21 cellular contexts compared by ENCODE assay signal in the genomic region with DNA sequence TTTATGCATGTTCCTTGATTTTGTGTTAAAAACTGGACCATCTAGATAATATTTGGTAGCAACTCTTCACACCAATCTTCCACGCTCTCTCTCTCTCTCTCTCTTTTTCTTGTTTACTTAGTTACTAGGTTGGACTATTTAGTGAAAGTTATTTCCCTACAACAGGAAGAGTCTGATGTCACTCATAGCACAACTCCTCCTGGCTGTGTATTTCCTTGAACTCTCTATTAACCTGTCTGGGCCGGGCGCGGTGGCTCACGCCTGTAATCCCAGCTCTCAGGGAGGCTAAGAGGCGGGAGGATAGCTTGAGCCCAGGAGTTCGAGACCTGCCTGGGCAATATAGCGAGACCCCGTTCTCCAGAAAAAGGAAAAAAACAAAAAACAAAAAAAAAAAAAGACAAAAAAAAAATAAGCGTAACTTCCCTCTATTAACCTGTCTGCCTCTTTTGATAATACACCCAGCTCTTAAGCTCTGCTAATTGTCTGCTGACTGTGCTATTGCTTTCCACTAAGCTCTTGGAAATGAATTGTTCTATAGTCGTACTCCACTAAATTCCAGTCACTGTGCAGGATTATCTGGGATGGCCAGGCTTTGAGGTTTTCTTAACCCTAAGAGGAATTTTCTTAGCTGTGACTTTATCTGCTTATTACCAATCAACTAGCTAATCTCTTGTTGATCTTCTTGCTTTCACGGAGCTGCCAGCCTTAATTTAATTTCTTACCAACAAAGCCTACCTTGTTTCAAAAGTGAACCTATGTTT. TPM values are rescaled to one million over a fixed set of nuclear protein-coding genes. Genes with fewer than 3 reads are reported as not detected.
DNase-seq lines count a peak whose midpoint lies in the region; FAIRE-seq and TF ChIP-seq lines count a peak whose summit lies in the region.
"Had no signal": no experiment of that assay in that cellular context is flagged by ENCODE, and none has a peak within 500 bp of the region (broad histone marks: within the 10 kb centered on the region; RNA-seq: fewer than 3 reads in every experiment).

No MANE protein-coding gene starts in this region.

- no peak overlapping the region for H3K18ac ChIP-seq in neuronal stem cell (ENCODE audit: low read length)

- H2BK120ac ChIP-seq in neuronal stem cell (ENCODE audit: low read depth, low read length), result no peak overlapping the region

- H3K36me3 ChIP-seq in HUES6 (ENCODE audit: control insufficient read depth, insufficient read depth, low read length) (no peaks in the 10 kb centered on the region), WERI-Rb-1 (no peaks in the 10 kb centered on the region), neuronal stem cell (replicated peaks in 1 of 2; ENCODE audit: control insufficient read depth in 2 of 2, insufficient read depth in 2 of 2, low read length in 2 of 2) (no peaks in the 10 kb centered on the region)
- H3K36me3 ChIP-seq: BE2C had no signal

- H3K27ac ChIP-seq in HUES6 (ENCODE audit: low read depth, low read length) (peak overlapping the region; percentile 62; the same call in 1 of the 2 replicates), WERI-Rb-1 (no peak overlapping the region), neuronal stem cell (replicated peaks; ENCODE audit: low read length) (no peak overlapping the region)
- H3K27ac ChIP-seq: A549, C4-2B had no signal

- H3K27me3 ChIP-seq in HUES6 (ENCODE audit: control insufficient read depth, insufficient read depth, low read length) (no peaks in the 10 kb centered on the region), WERI-Rb-1 (ENCODE audit: insufficient read depth, low read depth, severe bottlenecking) (no peaks in the 10 kb centered on the region), neuronal stem cell (ENCODE audit: control insufficient read depth in 3 of 3, insufficient read depth in 3 of 3, low read depth in 1 of 3, low read length in 3 of 3) (no peaks in the 10 kb centered on the region)
- H3K27me3 ChIP-seq: BE2C had no signal

- no peak overlapping the region for H2AFZ ChIP-seq in neuronal stem cell (ENCODE audit: low read length)

- no peak overlapping the region for H4K8ac ChIP-seq in neuronal stem cell (ENCODE audit: low read depth, low read length)

- no peak overlapping the region for H2AK5ac ChIP-seq in neuronal stem cell (ENCODE audit: low read depth, low read length)

- H3K9me3 ChIP-seq in HUES6 (ENCODE audit: control insufficient read depth, insufficient read depth, low read depth, low read length), result no peaks in the 10 kb centered on the region
- H3K9me3 ChIP-seq in WERI-Rb-1 (ENCODE audit: severe bottlenecking), result no peaks in the 10 kb centered on the region
- no peaks in the 10 kb centered on the region for H3K9me3 ChIP-seq in neuronal stem cell (replicated peaks in 1 of 2; ENCODE audit: control insufficient read depth in 2 of 2, insufficient read depth in 1 of 2, low read depth in 1 of 2, low read length in 2 of 2)
- H3K9me3 ChIP-seq: A549, BE2C, Caco-2 had no signal

- TF ChIP-seq CTCF in D721Med (IDR thresholded peaks at IDR 0.05; ENCODE audit: insufficient read depth, missing control alignments) (no peak), WERI-Rb-1 (IDR thresholded peaks at IDR 0.05; ENCODE audit: low read depth, low read length) (no peak)

- H3K4me1 ChIP-seq in HUES6 (ENCODE audit: control insufficient read depth, insufficient read depth, low read length) (no peaks in the 10 kb centered on the region), neuronal stem cell (ENCODE audit: control insufficient read depth in 2 of 2, insufficient read depth in 1 of 2, low read depth in 1 of 2, low read length in 2 of 2) (no peaks in the 10 kb centered on the region)
- H3K4me1 ChIP-seq: A549, BE2C, Caco-2 had no signal

- H3K4me3 ChIP-seq in HUES6 (ENCODE audit: low read depth, low read length), result no peak overlapping the region
- no peak overlapping the region for H3K4me3 ChIP-seq in WERI-Rb-1 (ENCODE audit: low read depth, low read length)
- H3K4me3 ChIP-seq in neuronal stem cell (ENCODE audit: low read length in 2 of 2), result no peak overlapping the region
- H3K4me3 ChIP-seq: A549 had no signal

- H3K9ac ChIP-seq in HUES6 (ENCODE audit: low read length) (no peak overlapping the region), neuronal stem cell (ENCODE audit: low read depth, low read length, poor library complexity) (no peak overlapping the region)

- WGBS in neuronal stem cell (ENCODE audit: extremely low coverage in 2 of 2, insufficient read length in 2 of 2, insufficient replicate concordance in 1 of 2), 2 donors, result no CpG with 5 or more reads among the region's 12 CpGs

- H3K23ac ChIP-seq in neuronal stem cell (ENCODE audit: low read depth, low read length, poor library complexity), result no peak overlapping the region

- H3K4me2 ChIP-seq in neuronal stem cell (ENCODE audit: insufficient read depth, low read length, poor library complexity, severe bottlenecking), result no peak overlapping the region
- H3K4me2 ChIP-seq: A549 had no signal

- no peak overlapping the region for H3K4ac ChIP-seq in neuronal stem cell (ENCODE audit: low read length)

- DNase-seq in D721Med (ENCODE audit: insufficient read length, low spot score) (peak; percentile 50), WERI-Rb-1 (peak; percentile 38), neuronal stem cell (ENCODE audit: low spot score) (peak; percentile 5), cortex of kidney (lab: John Stamatoyannopoulos, UW) (no peak), NCI-H1694 (lab: John Stamatoyannopoulos, UW) (no peak)
- no peak for DNase-seq in stimulated activated CD4-positive, alpha-beta T cell treated with anti-CD3 and anti-CD28 coated beads, Interleukin-4, amount 100 ng/mL, for 24 hours
- DNase-seq: BE2C; Caco-2; CD8-positive, alpha-beta T cell; DMS153; GF-D8; HCEC 1CT; HFFc6; IMR-90; KBM-7 had no signal

- peak; percentile 100 for FAIRE-seq in D721Med (lab: Jason Lieb, UNC)
- FAIRE-seq: A549, GM19239, H1 had no signal

- H3K79me1 ChIP-seq in neuronal stem cell (ENCODE audit: low read depth, low read length), result no peaks in the 10 kb centered on the region

- H2BK5ac ChIP-seq in neuronal stem cell (ENCODE audit: low read length), result no peak overlapping the region

- no peak overlapping the region for H2BK12ac ChIP-seq in neuronal stem cell (ENCODE audit: low read length)

- H2BK15ac ChIP-seq in neuronal stem cell (ENCODE audit: low read length), result no peak overlapping the region

- no peak overlapping the region for H3K14ac ChIP-seq in neuronal stem cell (ENCODE audit: low read length)

- no peak overlapping the region for H4K91ac ChIP-seq in neuronal stem cell (ENCODE audit: low read depth, low read length, poor library complexity)

RNA-seq across cellular contexts. Expression of a gene that starts 18.1 kb away (rescaled TPM):
- not detected for polyA plus RNA-seq in neuronal stem cell (2013, experiment 1 of 2)
- not detected for polyA plus RNA-seq in neuronal stem cell (2013, experiment 2 of 2)
- polyA plus RNA-seq: AG04450, H1, IMR-90 had no signal

Comparison
In these comparisons a context has a peak if more than half of its experiments do, and no peak if none do; other contexts are left out.
1. DNase-seq: peak in D721Med (single experiment), WERI-Rb-1 (single experiment) and neuronal stem cell (single experiment); none in stimulated activated CD4-positive, alpha-beta T cell treated with anti-CD3 and anti-CD28 coated beads, Interleukin-4, amount 100 ng/mL, for 24 hours (single experiment), cortex of kidney (single experiment) and NCI-H1694 (single experiment).